Comparison of ENCODE assay signal across 8 cellular contexts in the genomic region with DNA sequence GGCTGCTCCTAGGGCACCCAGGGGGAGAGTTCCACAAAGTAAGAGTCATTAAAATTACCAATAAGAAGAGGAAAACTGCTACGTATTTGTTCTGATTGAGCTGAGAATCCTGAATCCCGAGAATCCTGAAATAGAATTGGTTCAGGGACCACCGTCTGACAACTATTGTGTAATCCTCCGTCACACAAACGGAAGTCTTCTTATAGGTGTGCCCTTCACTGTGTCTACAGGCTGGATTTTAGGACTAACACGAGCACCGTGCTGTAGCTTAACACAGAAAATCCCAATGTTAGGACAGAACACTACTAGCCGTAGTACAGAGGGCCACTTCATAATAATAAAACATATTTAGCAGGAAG. TPM values are rescaled to one million over a fixed set of nuclear protein-coding genes. Genes with fewer than 3 reads are reported as not detected.
DNase-seq lines count a peak whose midpoint lies in the region; ATAC-seq, FAIRE-seq and TF ChIP-seq lines count a peak whose summit lies in the region.

No MANE protein-coding gene starts in this region.

- TF ChIP-seq EP300 in gastroesophageal sphincter (IDR thresholded peaks at IDR 0.05): no peak

- POLR2A ChIA-PET in activated CD4-positive, alpha-beta memory T cell treated with anti-CD3 and anti-CD28 coated beads for 36 hours (lab: Charles Lee): no interaction called here

- H3K4me3 Mint-ChIP-seq in T-helper 1 cell treated with Interleukin-12 subunit alpha and Interleukin-12 subunit beta and Interleukin-4 antibody, amounts not matched to agents 30 μg/mL and 1 μg/mL, for 36 hours: peak overlapping the region; percentile 77
- peak overlapping the region; percentile 49 for H3K4me3 Mint-ChIP-seq in activated CD4-positive, alpha-beta memory T cell treated with anti-CD3 and anti-CD28 coated beads for 36 hours

- H3K9me3 ChIP-seq in keratinocyte (ENCODE audit: control insufficient read depth, low read depth, low read length) (no peaks in the 10 kb centered on the region), testis (no peaks in the 10 kb centered on the region), gastroesophageal sphincter (peaks cover 0 to 10% (median 0%) of the 10 kb centered on the region in 3 donors)

- no peak for FAIRE-seq in keratinocyte (lab: Jason Lieb, UNC)

- H3K27me3 Mint-ChIP-seq in T-helper 1 cell treated with Interleukin-12 subunit alpha and Interleukin-12 subunit beta and Interleukin-4 antibody, amounts not matched to agents 30 μg/mL and 1 μg/mL, for 36 hours (ENCODE audit: low read depth): peaks cover 9% of the 10 kb centered on the region
- peaks cover 14% of the 10 kb centered on the region for H3K27me3 Mint-ChIP-seq in activated CD4-positive, alpha-beta memory T cell treated with anti-CD3 and anti-CD28 coated beads for 36 hours

- DNase-seq in T-helper 1 cell: no peak
- DNase-seq in activated CD4-positive, alpha-beta memory T cell treated with anti-CD3 and anti-CD28 coated beads for 36 hours: no peak
- DNase-seq in keratinocyte (ENCODE audit: low read depth, low spot score): no peak
- DNase-seq in testis: no peak
- no peak for DNase-seq in HK-2 (ENCODE audit: unreplicated experiment)

- 74 to 76% methylated on average over 8 of the region's 8 CpGs for WGBS in testis, 2 donors
- WGBS in gastroesophageal sphincter (ENCODE audit: low coverage in 1 of 2), 2 donors: 80 to 83% methylated on average over 3 to 8 of the region's 8 CpGs

- H3K27me3 ChIP-seq in keratinocyte (ENCODE audit: control insufficient read depth, extremely low read depth, insufficient read depth, low read length) (no peaks in the 10 kb centered on the region), testis (no peaks in the 10 kb centered on the region), gastroesophageal sphincter (peaks cover 25% of the 10 kb centered on the region)

- H3K9me3 Mint-ChIP-seq in T-helper 1 cell treated with Interleukin-12 subunit alpha and Interleukin-12 subunit beta and Interleukin-4 antibody, amounts not matched to agents 30 μg/mL and 1 μg/mL, for 36 hours: no peaks in the 10 kb centered on the region
- H3K9me3 Mint-ChIP-seq in activated CD4-positive, alpha-beta memory T cell treated with anti-CD3 and anti-CD28 coated beads for 36 hours: peaks cover 6% of the 10 kb centered on the region

- intact Hi-C loops in activated CD4-positive, alpha-beta memory T cell treated with anti-CD3 and anti-CD28 coated beads for 36 hours (cut with micrococcal nuclease): no loop called here
- intact Hi-C loops in testis (cut with DNase I; ENCODE audit: low total_unique reads): no loop called here

- peaks cover 13% of the 10 kb centered on the region for H3K4me1 ChIP-seq in keratinocyte (ENCODE audit: control insufficient read depth, extremely low read depth, insufficient read depth, low read length)
- peaks cover 9% of the 10 kb centered on the region for H3K4me1 ChIP-seq in testis
- H3K4me1 ChIP-seq in gastroesophageal sphincter: peaks cover 0 to 13% (median 9%) of the 10 kb centered on the region in 3 donors

- H3K27ac ChIP-seq in keratinocyte (ENCODE audit: control insufficient read depth, insufficient read depth, low read length) (no peak overlapping the region), testis (no peak overlapping the region), gastroesophageal sphincter (no peak overlapping the region)

- H3K9me1 ChIP-seq in keratinocyte (ENCODE audit: control insufficient read depth, extremely low read depth, insufficient read depth, low read length): no peaks in the 10 kb centered on the region

- H4K20me1 ChIP-seq in keratinocyte (ENCODE audit: control insufficient read depth, extremely low read depth, insufficient read depth, low read length): no peaks in the 10 kb centered on the region

- TF ChIP-seq POLR2A in testis (IDR thresholded peaks at IDR 0.05) (no peak), gastroesophageal sphincter (IDR thresholded peaks at IDR 0.05) (no peak)

- no peaks in the 10 kb centered on the region for H3K36me3 ChIP-seq in keratinocyte (ENCODE audit: control insufficient read depth in 2 of 2, extremely low read depth in 1 of 2, insufficient read depth in 2 of 2, low read length in 2 of 2)
- no peaks in the 10 kb centered on the region for H3K36me3 ChIP-seq in testis (ENCODE audit: low read depth, missing control alignments)
- H3K36me3 ChIP-seq in gastroesophageal sphincter: no peaks in the 10 kb centered on the region

- no peaks in the 10 kb centered on the region for H3K79me2 ChIP-seq in keratinocyte (ENCODE audit: control insufficient read depth, insufficient read depth, low read length)

- ATAC-seq in gastroesophageal sphincter: no peak
- ATAC-seq in HG03139 (IDR thresholded peaks at IDR 0.05; ENCODE audit: unreplicated experiment): no peak

- CTCF ChIA-PET in activated CD4-positive, alpha-beta memory T cell treated with anti-CD3 and anti-CD28 coated beads for 36 hours (lab: Charles Lee): interaction anchor here (0.5 to 4.9 kb wide), 24 partner anchors 10 to 1752 kb away, joined by 3 to 42 read pairs (median 3); a partner anchor contains a TSS

- TF ChIP-seq CTCF in keratinocyte (optimal IDR thresholded peaks at IDR 0.05 in 1 of 3, IDR thresholded peaks at IDR 0.05 in 1 of 3, conservative IDR thresholded peaks at IDR 0.05 in 1 of 3; ENCODE audit: extremely low read depth in 1 of 3, insufficient read depth in 2 of 3, low read length in 3 of 3) (no peak), testis (IDR thresholded peaks at IDR 0.05) (no peak), gastroesophageal sphincter (IDR thresholded peaks at IDR 0.05) (no peak)

- H3K4me1 Mint-ChIP-seq in T-helper 1 cell treated with Interleukin-12 subunit alpha and Interleukin-12 subunit beta and Interleukin-4 antibody, amounts not matched to agents 30 μg/mL and 1 μg/mL, for 36 hours (ENCODE audit: low read depth): peaks cover 5% of the 10 kb centered on the region
- peaks cover 12% of the 10 kb centered on the region for H3K4me1 Mint-ChIP-seq in activated CD4-positive, alpha-beta memory T cell treated with anti-CD3 and anti-CD28 coated beads for 36 hours (ENCODE audit: low read depth)

- no peaks in the 10 kb centered on the region for H3K36me3 Mint-ChIP-seq in T-helper 1 cell treated with Interleukin-12 subunit alpha and Interleukin-12 subunit beta and Interleukin-4 antibody, amounts not matched to agents 30 μg/mL and 1 μg/mL, for 36 hours (ENCODE audit: low read depth)
- peaks cover 2% of the 10 kb centered on the region for H3K36me3 Mint-ChIP-seq in activated CD4-positive, alpha-beta memory T cell treated with anti-CD3 and anti-CD28 coated beads for 36 hours

- dilution Hi-C loops in keratinocyte (cut with MboI; ENCODE audit: extremely low pct_ligation_motif_present, low sequenced_read_pairs): no loop called here

- H3K9ac ChIP-seq in keratinocyte (ENCODE audit: control insufficient read depth, extremely low read depth, insufficient read depth, low read length): peak overlapping the region; percentile 25

- H3K4me2 ChIP-seq in keratinocyte (ENCODE audit: control insufficient read depth, extremely low read depth, insufficient read depth, low read depth, low read length): peak overlapping the region; percentile 89

- no peak overlapping the region for H3K27ac Mint-ChIP-seq in T-helper 1 cell treated with Interleukin-12 subunit alpha and Interleukin-12 subunit beta and Interleukin-4 antibody, amounts not matched to agents 30 μg/mL and 1 μg/mL, for 36 hours
- no peak overlapping the region for H3K27ac Mint-ChIP-seq in activated CD4-positive, alpha-beta memory T cell treated with anti-CD3 and anti-CD28 coated beads for 36 hours

- H3K4me3 ChIP-seq in keratinocyte (ENCODE audit: control insufficient read depth in 2 of 3, extremely low read depth in 1 of 3, insufficient read depth in 2 of 3, low read depth in 1 of 3, low read length in 3 of 3) (peak overlapping the region; percentile 30 to 69 (median 62)), testis (peak overlapping the region; percentile 27 to 52), gastroesophageal sphincter (peak overlapping the region in 1 of 2 donors; percentile 52)

- H2AFZ ChIP-seq in keratinocyte (ENCODE audit: control insufficient read depth, low read length): peak overlapping the region; percentile 90

RNA-seq across cellular contexts. Expression of a gene that starts 50.6 kb away (rescaled TPM):
- total RNA-seq in activated CD4-positive, alpha-beta memory T cell treated with anti-CD3 and anti-CD28 coated beads for 36 hours: not detected
- polyA plus RNA-seq in keratinocyte (0.94 to 3.8 TPM (median 2.0 TPM) in 3 replicates), testis (ENCODE audit: insufficient read depth, low read depth, low replicate concordance) (6.8 TPM)
- polyA plus RNA-seq in keratinocyte (2011; ENCODE audit: low read depth): 0.17 TPM
- polyA plus RNA-seq in keratinocyte (2011; cell fraction: cytosol; rRNA removed): 1.3 and 2.8 TPM in 2 replicates
- polyA plus RNA-seq in keratinocyte (2011; cell fraction: nucleus; rRNA removed): 2.6 and 2.9 TPM in 2 replicates
- polyA plus RNA-seq in keratinocyte (2012; ENCODE audit: low replicate concordance): 0.38 and 2.8 TPM in 2 replicates
- polyA minus RNA-seq in keratinocyte: 2.5 to 3.5 TPM (median 2.6 TPM) in 3 replicates
- polyA minus RNA-seq in keratinocyte (2011; cell fraction: cytosol; rRNA and poly(A)+ RNA removed): 1.3 TPM
- polyA minus RNA-seq in keratinocyte (2011; cell fraction: nucleus; rRNA and poly(A)+ RNA removed): 1.3 and 4.2 TPM in 2 replicates
- total RNA-seq in testis (1 to 10 TPM; 5.8 to 7.2 TPM), gastroesophageal sphincter (1 to 10 TPM in 1 of 4 donors, under 1 TPM in 2, not detected in 1; 0.16 to 1.3 (median 0.27) TPM)

RNA-seq across cellular contexts. Expression of a gene that starts 59.8 kb away (rescaled TPM):
- total RNA-seq in activated CD4-positive, alpha-beta memory T cell treated with anti-CD3 and anti-CD28 coated beads for 36 hours: 10 to 100 TPM; 36.6 to 38.8 TPM
- polyA plus RNA-seq in keratinocyte (8.3 to 15.3 TPM (median 12.2 TPM) in 3 replicates), testis (ENCODE audit: insufficient read depth, low read depth, low replicate concordance) (12.0 TPM)
- 41.0 TPM for polyA plus RNA-seq in keratinocyte (2011; ENCODE audit: low read depth)
- polyA plus RNA-seq in keratinocyte (2011; cell fraction: cytosol; rRNA removed): 9.6 and 15.4 TPM in 2 replicates
- polyA plus RNA-seq in keratinocyte (2011; cell fraction: nucleus; rRNA removed): 5.6 and 6.3 TPM in 2 replicates
- 11.7 and 13.1 TPM in 2 replicates for polyA plus RNA-seq in keratinocyte (2012; ENCODE audit: low replicate concordance)
- 5.1 to 9.4 TPM (median 5.8 TPM) in 3 replicates for polyA minus RNA-seq in keratinocyte
- polyA minus RNA-seq in keratinocyte (2011; cell fraction: cytosol; rRNA and poly(A)+ RNA removed): 9.4 TPM
- 3.4 and 4.4 TPM in 2 replicates for polyA minus RNA-seq in keratinocyte (2011; cell fraction: nucleus; rRNA and poly(A)+ RNA removed)
- total RNA-seq in testis (10 to 100 TPM; 12.8 to 18.5 TPM), gastroesophageal sphincter (10 to 100 TPM in 3 of 4 donors, 1 to 10 TPM in 1; 8.5 to 18.6 (median 11.9) TPM)
